ENCODE assay signal across 8 cellular contexts in the genomic region with DNA sequence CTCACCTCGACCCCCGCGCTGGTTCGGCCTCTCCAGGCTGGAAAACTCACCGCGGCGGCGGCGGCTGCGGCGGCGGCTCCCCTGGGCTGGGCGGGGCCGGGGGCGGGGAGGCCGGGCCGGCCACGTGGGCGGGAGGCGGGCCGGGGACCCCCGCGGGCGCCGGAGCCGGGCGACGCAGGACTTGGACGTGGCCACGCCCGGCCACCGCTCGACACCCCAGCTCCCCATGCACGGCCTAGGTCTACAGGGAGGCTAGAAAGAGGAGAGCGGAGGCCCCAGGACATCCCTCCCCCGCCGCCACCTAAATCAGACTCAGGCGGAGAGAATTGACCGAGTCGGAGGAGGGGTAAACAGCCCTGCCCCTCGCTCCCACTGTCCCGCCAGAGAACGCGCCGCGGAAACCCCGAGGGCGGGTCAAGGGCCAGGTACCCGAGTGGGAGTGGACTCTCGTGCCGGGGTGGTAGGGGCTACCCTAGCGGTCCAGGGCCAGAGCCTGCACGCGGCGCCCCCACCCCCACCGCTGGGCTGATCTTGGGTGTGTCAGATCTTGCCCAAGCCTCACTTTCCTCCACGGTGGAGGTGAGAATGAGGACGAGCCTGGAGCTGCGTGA. TPM values are rescaled to one million over a fixed set of nuclear protein-coding genes. Genes with fewer than 3 reads are reported as not detected.
DNase-seq lines count a peak whose midpoint lies in the region; ATAC-seq and TF ChIP-seq lines count a peak whose summit lies in the region.

No MANE protein-coding gene starts in this region.

- ATAC-seq in GM18868 (IDR thresholded peaks at IDR 0.05; ENCODE audit: unreplicated experiment) = peak; percentile 20
- peak; percentile 9 to 10 for ATAC-seq in naive B cell (ENCODE audit: low read depth in 2 of 2)
- ATAC-seq in HG03342 (IDR thresholded peaks at IDR 0.05; ENCODE audit: unreplicated experiment) = no peak

- peak overlapping the region; percentile 70 for H3K4me3 ChIP-seq in AG04450 (ENCODE audit: low read depth, low read length)
- peak overlapping the region; percentile 44 for H3K4me3 ChIP-seq in SJSA1
- H3K4me3 ChIP-seq in esophagus muscularis mucosa = peak overlapping the region; percentile 77 to 90 (median 80)

- H3K4me1 Mint-ChIP-seq in naive B cell = peaks cover 15 to 22% (median 18%) of the 10 kb centered on the region in 3 donors

- no peaks in the 10 kb centered on the region for H3K9me3 Mint-ChIP-seq in naive B cell

- TF ChIP-seq CTCF in AG04450 (IDR thresholded peaks at IDR 0.05; ENCODE audit: low read depth, low read length) (no peak), esophagus muscularis mucosa (IDR thresholded peaks at IDR 0.05) (no peak)

- peaks cover 43 to 57% (median 55%) of the 10 kb centered on the region in 3 donors for H3K27me3 Mint-ChIP-seq in naive B cell

- H3K27ac ChIP-seq in AG04450 (ENCODE audit: low read depth, low read length) (no peak overlapping the region), SJSA1 (no peak overlapping the region), esophagus muscularis mucosa (replicated peaks in 1 of 4) (peak overlapping the region; percentile 65 to 81 (median 74))

- H3K9me3 ChIP-seq in AG04450 (ENCODE audit: control insufficient read depth, insufficient read depth, low read length) (peaks cover 2% of the 10 kb centered on the region; the same call in 1 of the 2 replicates), SJSA1 (replicated peaks) (no peaks in the 10 kb centered on the region), esophagus muscularis mucosa (no peaks in the 10 kb centered on the region)

- WGBS in esophagus muscularis mucosa = 7% methylated on average over 22 of the region's 59 CpGs

- CTCF ChIA-PET in AG04450 (lab: Charles Lee) = interaction anchor here (1.4 kb wide), 1 partner anchor 84 kb away, joined by 4 read pairs; no protein-coding TSS in a partner anchor

- peaks cover 0 to 4% of the 10 kb centered on the region in 2 donors for H3K36me3 Mint-ChIP-seq in naive B cell

- no peak for TF ChIP-seq EP300 in esophagus muscularis mucosa (IDR thresholded peaks at IDR 0.05)

- no peak for TF ChIP-seq POLR2A in esophagus muscularis mucosa (IDR thresholded peaks at IDR 0.05; ENCODE audit: low read depth)

- POLR2A ChIA-PET in AG04450 (lab: Yijun Ruan, JAX) = no interaction called here

- peak overlapping the region in 7 of 8 donors; percentile 67 to 85 (median 75) for H3K4me3 Mint-ChIP-seq in naive B cell

- H3K27me3 ChIP-seq in AG04450 (ENCODE audit: control insufficient read depth, insufficient read depth, low read length) = peaks cover 25% of the 10 kb centered on the region
- peaks cover 9% of the 10 kb centered on the region for H3K27me3 ChIP-seq in SJSA1 (replicated peaks)
- no peaks in the 10 kb centered on the region for H3K27me3 ChIP-seq in esophagus muscularis mucosa

- H3K36me3 ChIP-seq in SJSA1 = no peaks in the 10 kb centered on the region
- H3K36me3 ChIP-seq in esophagus muscularis mucosa = no peaks in the 10 kb centered on the region

- H3K27ac Mint-ChIP-seq in naive B cell = no peak overlapping the region

- H3K4me1 ChIP-seq in SJSA1 (replicated peaks) (peaks cover 11% of the 10 kb centered on the region), esophagus muscularis mucosa (peaks cover 12 to 25% (median 20%) of the 10 kb centered on the region in 4 donors)

- DNase-seq in AG04450 (ENCODE audit: low read depth, low spot score) = no peak
- no peak for DNase-seq in SJSA1 (ENCODE audit: low read depth in 1 of 2, low spot score in 2 of 2)
- no peak for DNase-seq in esophagus muscularis mucosa (ENCODE audit: extremely low spot score)
- DNase-seq in naive B cell = no peak
- no peak for DNase-seq in activated effector memory CD4-positive, alpha-beta T cell treated with Interleukin-2 at 50 U/mL for 16 hours
- no peak for DNase-seq in NCI-H1092 (lab: John Stamatoyannopoulos, UW)

- intact Hi-C loops in esophagus muscularis mucosa (cut with DNase I) = loop anchor here (5.0 to 10.0 kb wide), 2 partner anchors 82 to 275 kb away; a partner anchor contains a TSS

RNA-seq across cellular contexts. Expression of a gene that starts 18.9 kb away (rescaled TPM):
- polyA plus RNA-seq in AG04450 (2011; rRNA removed) = not detected in 2 replicates
- not detected in 2 replicates for polyA minus RNA-seq in AG04450 (2011; rRNA and poly(A)+ RNA removed)
- not detected in 2 replicates for total RNA-seq in SJSA1 (2014; rRNA removed; shearing (Covaris generic))
- total RNA-seq in esophagus muscularis mucosa = under 1 TPM in 1 of 4 donors, not detected in 3; 0.13 TPM
- not detected for polyA plus RNA-seq in naive B cell (ENCODE audit: low read depth in 6 of 6)

Comparison
In these comparisons a context has a peak if more than half of its experiments do, and no peak if none do; other contexts are left out.
1. H3K27ac ChIP-seq: peak in esophagus muscularis mucosa (4 of 4); none in AG04450 (single experiment) and SJSA1 (single experiment).
2. Peak in every context shown above with its lines, with median percentiles within 50 percentile points of each other: H3K4me3 ChIP-seq.